Comparison of ENCODE assay signal across 18 cellular contexts in the genomic region with DNA sequence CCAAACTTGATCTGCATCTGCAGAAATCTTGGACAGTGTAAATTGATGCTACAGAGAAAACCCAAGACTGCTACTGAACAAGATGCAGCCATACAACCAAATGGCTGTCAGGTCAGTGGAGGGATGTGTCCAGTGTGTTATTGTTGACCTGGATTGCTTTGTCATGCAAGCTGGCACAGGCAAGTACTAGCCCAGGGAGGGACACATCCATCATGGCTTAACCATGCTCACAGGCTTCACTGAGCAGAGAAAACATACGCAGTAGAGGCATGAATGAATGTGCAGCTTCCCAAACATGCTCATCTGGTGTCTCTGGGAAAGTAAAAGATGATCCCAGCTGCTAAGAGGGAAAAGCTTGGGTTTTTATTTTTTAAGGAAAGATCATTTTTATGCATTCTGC.
"Had no signal": no experiment of that assay in that cellular context is flagged by ENCODE, and none has a peak within 500 bp of the region (broad histone marks: within the 10 kb centered on the region; RNA-seq: fewer than 3 reads in every experiment).

No MANE protein-coding gene starts in this region.

- H3K27ac Mint-ChIP-seq: activated CD4-positive, alpha-beta T cell treated with anti-CD3 and anti-CD28 coated beads for 36 hours; activated naive CD4-positive, alpha-beta T cell treated with anti-CD3 and anti-CD28 coated beads, Interleukin-2, amount 50 U/mL, for 72 hours; dendritic cell treated with granulocyte-macrophage colony-stimulating factor and Interleukin-4, amounts not matched to agents 40 ng/mL and 50 ng/mL, for 4 days; nephron; type B pancreatic cell; WTC11 had no signal

- H3K36me3 Mint-ChIP-seq: activated naive CD4-positive, alpha-beta T cell treated with anti-CD3 and anti-CD28 coated beads, Interleukin-2, amount 50 U/mL, for 72 hours; type B pancreatic cell; WTC11 had no signal

- H3K27me3 Mint-ChIP-seq: dendritic cell treated with granulocyte-macrophage colony-stimulating factor and Interleukin-4, amounts not matched to agents 40 ng/mL and 50 ng/mL, for 4 days had no signal

- H3K9me3 Mint-ChIP-seq: activated naive CD4-positive, alpha-beta T cell treated with anti-CD3 and anti-CD28 coated beads, Interleukin-2, amount 50 U/mL, for 72 hours; nephron; type B pancreatic cell had no signal

- FAIRE-seq: endothelial cell of umbilical vein had no signal

- H3K4me3 Mint-ChIP-seq: activated CD4-positive, alpha-beta T cell treated with anti-CD3 and anti-CD28 coated beads for 36 hours; dendritic cell treated with granulocyte-macrophage colony-stimulating factor and Interleukin-4, amounts not matched to agents 40 ng/mL and 50 ng/mL, for 4 days; nephron; type B pancreatic cell; WTC11 had no signal

- H3K36me3 ChIP-seq: adrenal gland, cardiac muscle cell, esophagus squamous epithelium had no signal

- H3K27ac ChIP-seq: adrenal gland, cardiac muscle cell, esophagus squamous epithelium had no signal

- H3K27me3 ChIP-seq: adrenal gland, cardiac muscle cell, esophagus squamous epithelium had no signal

- H3K4me1 Mint-ChIP-seq: activated CD4-positive, alpha-beta T cell treated with anti-CD3 and anti-CD28 coated beads for 36 hours had no signal

- DNase-seq: activated CD4-positive, alpha-beta T cell treated with anti-CD3 and anti-CD28 coated beads for 36 hours; activated CD4-positive, alpha-beta T cell treated with anti-CD3 and anti-CD28 coated beads, Interleukin-2, amount 50 U/mL, for 48 hours; activated gamma-delta T cell treated with Interleukin-2 at 50 U/mL for 16 hours; adrenal gland; effector memory CD4-positive, alpha-beta T cell; esophagus squamous epithelium; midbrain; occipital lobe; stimulated activated CD4-positive, alpha-beta T cell treated with anti-CD3 and anti-CD28 coated beads, Interleukin-2, amount 100 ng/mL, for 24 hours; stimulated activated naive CD8-positive, alpha-beta T cell treated with anti-CD3 and anti-CD28 coated beads, Interleukin-15, Interleukin-2, amounts not matched to agents 100 U/mL and 50 U/mL, for 24 hours had no signal

- H3K4me1 ChIP-seq: esophagus squamous epithelium had no signal

- H3K4me3 ChIP-seq: adrenal gland, cardiac muscle cell, esophagus squamous epithelium, lung had no signal

- H3K9me3 ChIP-seq: adrenal gland, esophagus squamous epithelium had no signal
